In the genomic region with DNA sequence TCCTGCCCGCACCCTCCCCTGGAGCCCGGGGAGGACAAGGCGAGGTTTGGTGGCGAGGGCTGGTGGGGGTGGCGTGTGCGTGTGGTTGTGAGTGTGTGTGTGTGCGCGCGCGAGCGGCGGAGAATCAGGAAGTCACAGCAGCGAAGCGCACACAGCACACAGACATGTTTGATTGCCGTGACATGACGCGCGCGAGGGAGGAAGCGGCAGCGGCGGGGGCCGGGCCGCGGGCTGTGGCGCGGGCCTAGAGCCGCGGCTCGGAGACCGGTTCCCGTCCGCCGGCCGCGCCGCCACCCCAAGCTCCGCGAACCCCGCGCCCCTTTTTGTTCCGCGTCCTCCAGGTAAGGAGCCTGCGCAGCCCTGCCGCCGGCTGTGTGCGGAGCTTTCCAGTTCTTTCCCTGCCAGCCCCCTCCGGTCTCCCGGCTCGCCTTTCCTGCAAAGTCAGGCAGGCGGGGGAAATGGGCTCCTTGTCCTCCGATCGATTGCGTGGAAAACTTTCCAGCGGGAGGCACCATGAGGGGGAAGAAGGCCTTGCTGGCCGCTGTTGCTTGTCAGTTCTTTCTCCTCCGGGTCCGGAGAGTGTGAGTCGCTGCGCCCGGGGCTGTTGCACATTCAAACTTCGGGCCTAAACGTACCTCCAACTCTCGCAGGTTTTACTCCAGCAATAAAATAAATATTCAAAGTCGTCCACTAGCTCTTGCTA, we compare ENCODE assay signal across 8 cellular contexts. TPM values are rescaled to one million over a fixed set of nuclear protein-coding genes. Genes with fewer than 3 reads are reported as not detected.
DNase-seq lines count a peak whose midpoint lies in the region; ATAC-seq and TF ChIP-seq lines count a peak whose summit lies in the region.

No MANE protein-coding gene starts in this region.

- peak overlapping the region; percentile 75 for H3K27ac Mint-ChIP-seq in endothelial cell (ENCODE audit: unreplicated experiment)
- peak overlapping the region; percentile 94 for H3K27ac Mint-ChIP-seq in mesothelial cell of epicardium

- H3K9me3 Mint-ChIP-seq in endothelial cell (ENCODE audit: unreplicated experiment) = no peaks in the 10 kb centered on the region
- no peaks in the 10 kb centered on the region for H3K9me3 Mint-ChIP-seq in mesothelial cell of epicardium

- ATAC-seq in GM18502 (IDR thresholded peaks at IDR 0.05; ENCODE audit: poor library complexity, unreplicated experiment) (peak; percentile 31), HG03025 (IDR thresholded peaks at IDR 0.05; ENCODE audit: low FRiP score, unreplicated experiment) (peak; percentile 25)

- peaks cover 26% of the 10 kb centered on the region for H3K4me1 Mint-ChIP-seq in endothelial cell (ENCODE audit: unreplicated experiment)
- H3K4me1 Mint-ChIP-seq in mesothelial cell of epicardium = peaks cover 48% of the 10 kb centered on the region

- H3K27me3 Mint-ChIP-seq in endothelial cell (ENCODE audit: unreplicated experiment) (peaks cover 14% of the 10 kb centered on the region), mesothelial cell of epicardium (ENCODE audit: low read depth) (peaks cover 1% of the 10 kb centered on the region)

- H3K4me3 Mint-ChIP-seq in endothelial cell (ENCODE audit: unreplicated experiment) (peak overlapping the region; percentile 96), mesothelial cell of epicardium (peak overlapping the region; percentile 92)

- TF ChIP-seq CTCF in 22Rv1 (IDR thresholded peaks at IDR 0.05) = no peak
- no peak for TF ChIP-seq CTCF in endothelial cell (IDR thresholded peaks at IDR 0.05; ENCODE audit: unreplicated experiment)
- TF ChIP-seq CTCF in mesothelial cell of epicardium (IDR thresholded peaks at IDR 0.05; ENCODE audit: unreplicated experiment) = no peak

- peak overlapping the region; percentile 96 for H3K27ac ChIP-seq in 22Rv1

- H3K36me3 Mint-ChIP-seq in endothelial cell (ENCODE audit: low read depth, unreplicated experiment) (no peaks in the 10 kb centered on the region), mesothelial cell of epicardium (no peaks in the 10 kb centered on the region)

- peak; percentile 48 to 54 for DNase-seq in NOMO-1 (lab: John Stamatoyannopoulos, UW; ENCODE audit: unreplicated experiment in 2 of 2)
- peak; percentile 81 for DNase-seq in activated CD8-positive, alpha-beta memory T cell treated with anti-CD3 and anti-CD28 coated beads, Interleukin-2, amount 50 U/mL, for 48 hours
- peak; percentile 50 for DNase-seq in endothelial cell (ENCODE audit: low spot score)
- DNase-seq in mesothelial cell of epicardium (ENCODE audit: low spot score in 2 of 2, unreplicated experiment in 2 of 2) = peak; percentile 38 to 72
- DNase-seq in stimulated activated CD8-positive, alpha-beta memory T cell treated with anti-CD3 and anti-CD28 coated beads, Interleukin-15, amount 100 ng/mL, for 4 hours (ENCODE audit: low read depth in 2 of 2) = peak; percentile 60

RNA-seq across cellular contexts. Expression of a gene that starts 2.5 kb away (rescaled TPM):
- 43.7 TPM for total RNA-seq in endothelial cell (ENCODE audit: unreplicated experiment)
- total RNA-seq in mesothelial cell of epicardium = 81.2 to 96.2 TPM (median 93.6 TPM) in 3 replicates

Comparison
In these comparisons a context has a peak if more than half of its experiments do, and no peak if none do; other contexts are left out.
1. Peak in every context shown above with its lines: DNase-seq, ATAC-seq and H3K27ac ChIP-seq.